In genomic region chr12:58433969-58434368, GRCh38 we compare ENCODE assay signal across 21 cellular contexts.
DNase-seq lines count a peak whose midpoint lies in the region; ATAC-seq, FAIRE-seq and TF ChIP-seq lines count a peak whose summit lies in the region.
"Had no signal": no experiment of that assay in that cellular context is flagged by ENCODE, and none has a peak within 500 bp of the region (broad histone marks: within the 10 kb centered on the region; RNA-seq: fewer than 3 reads in every experiment).

No MANE protein-coding gene starts in this region.

- H4K5ac ChIP-seq in IMR-90 (ENCODE audit: low read depth, low read length): no peak overlapping the region; the same call in 1 of the 2 replicates

- dilution Hi-C loops in IMR-90 (cut with HindIII; ENCODE audit: low sequenced_read_pairs, unreplicated experiment): no loop called here

- peak; percentile 55 for FAIRE-seq in bronchial epithelial cell (lab: Jason Lieb, UNC)
- FAIRE-seq: colon had no signal

- peak overlapping the region; percentile 29; the same call in 1 of the 2 replicates for H3K18ac ChIP-seq in IMR-90 (ENCODE audit: low read depth, low read length)

- H2AFZ ChIP-seq in IMR-90 (replicated peaks; ENCODE audit: low read length, poor library complexity): no peak overlapping the region

- H2BK120ac ChIP-seq in IMR-90 (ENCODE audit: low read depth, low read length): 0 out of 2 replicates have a peak overlapping the region, but pooled peaks have one; percentile 60

- peak overlapping the region; percentile 28; the same call in 2 of the 3 replicates for H2BK15ac ChIP-seq in IMR-90 (ENCODE audit: low read depth, low read length)

- BruUV-seq in IMR-90 (replicated peaks; lab: Mats Ljungman, UMichigan): no TSS peak

- intact Hi-C loops in IMR-90 (cut with micrococcal nuclease): no loop called here

- peak overlapping the region; percentile 83; the same call in 1 of the 2 replicates for H2BK20ac ChIP-seq in IMR-90 (ENCODE audit: low read depth, low read length)

- no peak for TF ChIP-seq CTCF in IMR-90 (conservative IDR thresholded peaks at IDR 0.05; ENCODE audit: low read depth, low read length)
- TF ChIP-seq CTCF in bronchial epithelial cell (IDR thresholded peaks at IDR 0.05; ENCODE audit: insufficient read depth, low read length, severe bottlenecking): no peak

- H3K9me1 ChIP-seq in IMR-90 (ENCODE audit: insufficient read depth, low read length): no peaks in the 10 kb centered on the region

- H3K56ac ChIP-seq in IMR-90 (ENCODE audit: extremely low read depth, insufficient read depth, low read length): no peak overlapping the region

- no peaks in the 10 kb centered on the region for H3K79me1 ChIP-seq in IMR-90 (ENCODE audit: low read depth in 1 of 2, low read length in 2 of 2)

- H3K4me2 ChIP-seq in IMR-90 (ENCODE audit: low read depth, low read length): no peak overlapping the region

- no peak for TF ChIP-seq RAD21 in IMR-90 (IDR thresholded peaks at IDR 0.05; ENCODE audit: low read length)

- POLR2A ChIA-PET in IMR-90 (lab: Charles Lee; ENCODE audit: unreplicated experiment): no interaction called here

- H2AK5ac ChIP-seq in IMR-90 (ENCODE audit: low read depth, low read length): peak overlapping the region; percentile 3

- CTCF ChIA-PET in IMR-90 (lab: Yijun Ruan, JAX): no interaction called here

- no peak overlapping the region for H3K27ac ChIP-seq in IMR-90 (ENCODE audit: insufficient read depth, low read length)
- H3K27ac ChIP-seq: body of pancreas, gastrocnemius medialis, left ventricle myocardium inferior, neutrophil had no signal

- H3K23ac ChIP-seq in IMR-90 (ENCODE audit: low read depth, low read length): no peak overlapping the region

- ATAC-seq in IMR-90 (ENCODE audit: low read depth): no peak
- ATAC-seq: activated T-cell treated with anti-CD3 and anti-CD28 coated beads, Interleukin-2, amount 50 U/mL, for 72 hours; body of pancreas; gastrocnemius medialis; right cardiac atrium had no signal

- 0 out of 4 replicates have a peak overlapping the region, but pooled peaks of 1 of the 2 experiments have one; percentile 24 for H4K8ac ChIP-seq in IMR-90 (ENCODE audit: low read depth in 2 of 2, low read length in 2 of 2)

- 0 out of 2 replicates have a peak overlapping the region, but pooled peaks have one; percentile 7 for H3K14ac ChIP-seq in IMR-90 (replicated peaks; ENCODE audit: low read depth, low read length)

- DNase-seq in EH (ENCODE audit: low read depth) (peak; percentile 81), IMR-90 (peak; percentile 63), bronchial epithelial cell (ENCODE audit: low read depth) (peak; percentile 82), kidney tubule cell (ENCODE audit: low spot score) (peak; percentile 42), ecto neural progenitor cell (ENCODE audit: low spot score) (no peak), NCI-H524 treated with DMSO at 0.1 percent for 48 hours (lab: John Stamatoyannopoulos, UW) (no peak), iPS-NIHi11 (ENCODE audit: low spot score) (no peak), DMS153 treated with DMSO at 0.1 percent for 48 hours (lab: John Stamatoyannopoulos, UW; ENCODE audit: unreplicated experiment) (no peak)
- DNase-seq: activated naive CD8-positive, alpha-beta T cell treated with anti-CD3 and anti-CD28 coated beads for 36 hours; activated T-cell treated with anti-CD3 and anti-CD28 coated beads, Interleukin-2, amount 50 U/mL, for 72 hours; body of pancreas; CD4-positive, alpha-beta T cell; DMS79 treated with DMSO at 0.1 percent for 48 hours; gastrocnemius medialis; left ventricle myocardium inferior; NCI-H2029 treated with DMSO at 0.1 percent for 48 hours; NCI-H524; right cardiac atrium; T-helper 2 cell had no signal

- no peak overlapping the region for H2AK9ac ChIP-seq in IMR-90 (replicated peaks; ENCODE audit: low read depth, low read length, poor library complexity)

- H3K36me3 ChIP-seq in IMR-90 (ENCODE audit: control insufficient read depth, insufficient read depth, low read length): no peaks in the 10 kb centered on the region
- no peaks in the 10 kb centered on the region for H3K36me3 ChIP-seq in bronchial epithelial cell (ENCODE audit: control insufficient read depth, insufficient read depth, low read length)
- H3K36me3 ChIP-seq: gastrocnemius medialis, left ventricle myocardium inferior, neutrophil had no signal

- peaks cover 6% of the 10 kb centered on the region for H3K4me1 ChIP-seq in IMR-90 (ENCODE audit: control insufficient read depth, insufficient read depth, low read length)
- H3K4me1 ChIP-seq: body of pancreas, gastrocnemius medialis, left ventricle myocardium inferior had no signal

- H2BK5ac ChIP-seq in IMR-90 (ENCODE audit: low read depth, low read length, poor library complexity, severe bottlenecking): peak overlapping the region; percentile 36

- H3K27me3 ChIP-seq in IMR-90 (ENCODE audit: control insufficient read depth, insufficient read depth, low read length) (no peaks in the 10 kb centered on the region), bronchial epithelial cell (ENCODE audit: control insufficient read depth, insufficient read depth, low read length) (no peaks in the 10 kb centered on the region)
- H3K27me3 ChIP-seq: body of pancreas, gastrocnemius medialis, neutrophil had no signal

- no peaks in the 10 kb centered on the region for H4K20me1 ChIP-seq in IMR-90 (ENCODE audit: insufficient read depth, low read length)

- H3K9ac ChIP-seq in IMR-90 (ENCODE audit: low read depth, low read length): no peak overlapping the region

- WGBS in IMR-90 (ENCODE audit: extremely low coverage in 2 of 2, insufficient read length in 1 of 2), 2 experiments: no CpG with 5 or more reads among the region's 1 CpG

- H3K9me3 ChIP-seq in IMR-90 (ENCODE audit: control insufficient read depth, insufficient read depth, low read length): no peaks in the 10 kb centered on the region
- H3K9me3 ChIP-seq: body of pancreas, gastrocnemius medialis, left ventricle myocardium inferior, neutrophil had no signal

- H3K4me3 ChIP-seq in IMR-90 (ENCODE audit: insufficient read depth, low read depth, low read length) (no peak overlapping the region), bronchial epithelial cell (ENCODE audit: low read depth, low read length) (no peak overlapping the region)
- H3K4me3 ChIP-seq: body of pancreas, gastrocnemius medialis, left ventricle myocardium inferior had no signal

- TF ChIP-seq POLR2A in IMR-90 (IDR thresholded peaks at IDR 0.05; ENCODE audit: low read depth, low read length): no peak

- in situ Hi-C loops in IMR-90 (cut with MboI; ENCODE audit: low sequenced_read_pairs): no loop called here

- H4K91ac ChIP-seq in IMR-90 (ENCODE audit: insufficient read depth, low read depth, low read length): peak overlapping the region; percentile 23; the same call in 1 of the 2 replicates

- H3K4ac ChIP-seq in IMR-90 (ENCODE audit: low read depth, low read length): 0 out of 2 replicates have a peak overlapping the region, but pooled peaks have one; percentile 15

TF ChIP-seq in IMR-90, 13 proteins besides CTCF, POLR2A, EP300 and RAD21:
- TF ChIP-seq RCOR1 (IDR thresholded peaks at IDR 0.05; ENCODE audit: insufficient replicate concordance, low read length) (no peak), FOS (IDR thresholded peaks at IDR 0.05; ENCODE audit: low read depth, low read length) (no peak), MAFK (IDR thresholded peaks at IDR 0.05; ENCODE audit: low read depth, low read length) (no peak), CEBPB (IDR thresholded peaks at IDR 0.05; ENCODE audit: low read depth, low read length) (no peak), BHLHE40 (IDR thresholded peaks at IDR 0.05; ENCODE audit: low read depth, low read length) (no peak), SMC3 (IDR thresholded peaks at IDR 0.05; ENCODE audit: low read depth, low read length) (no peak), MAZ (IDR thresholded peaks at IDR 0.05; ENCODE audit: borderline replicate concordance, low read depth, low read length) (no peak), RFX5 (IDR thresholded peaks at IDR 0.05; ENCODE audit: low read depth, low read length) (no peak), NFE2L2 (IDR thresholded peaks at IDR 0.05; ENCODE audit: low read depth, low read length) (no peak), CHD1 (IDR thresholded peaks at IDR 0.05; ENCODE audit: low read depth, low read length) (no peak), MXI1 (IDR thresholded peaks at IDR 0.05; ENCODE audit: borderline replicate concordance, low read depth, low read length) (no peak)
- TF ChIP-seq, protein P1, sequence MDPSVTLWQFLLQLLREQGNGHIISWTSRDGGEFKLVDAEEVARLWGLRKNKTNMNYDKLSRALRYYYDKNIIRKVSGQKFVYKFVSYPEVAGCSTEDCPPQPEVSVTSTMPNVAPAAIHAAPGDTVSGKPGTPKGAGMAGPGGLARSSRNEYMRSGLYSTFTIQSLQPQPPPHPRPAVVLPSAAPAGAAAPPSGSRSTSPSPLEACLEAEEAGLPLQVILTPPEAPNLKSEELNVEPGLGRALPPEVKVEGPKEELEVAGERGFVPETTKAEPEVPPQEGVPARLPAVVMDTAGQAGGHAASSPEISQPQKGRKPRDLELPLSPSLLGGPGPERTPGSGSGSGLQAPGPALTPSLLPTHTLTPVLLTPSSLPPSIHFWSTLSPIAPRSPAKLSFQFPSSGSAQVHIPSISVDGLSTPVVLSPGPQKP (IDR thresholded peaks at IDR 0.05; ENCODE audit: borderline replicate concordance, low read depth, low read length): no peak
- TF ChIP-seq, protein P2, sequence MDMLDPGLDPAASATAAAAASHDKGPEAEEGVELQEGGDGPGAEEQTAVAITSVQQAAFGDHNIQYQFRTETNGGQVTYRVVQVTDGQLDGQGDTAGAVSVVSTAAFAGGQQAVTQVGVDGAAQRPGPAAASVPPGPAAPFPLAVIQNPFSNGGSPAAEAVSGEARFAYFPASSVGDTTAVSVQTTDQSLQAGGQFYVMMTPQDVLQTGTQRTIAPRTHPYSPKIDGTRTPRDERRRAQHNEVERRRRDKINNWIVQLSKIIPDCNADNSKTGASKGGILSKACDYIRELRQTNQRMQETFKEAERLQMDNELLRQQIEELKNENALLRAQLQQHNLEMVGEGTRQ (IDR thresholded peaks at IDR 0.05; ENCODE audit: low read depth, low read length): no peak
TF ChIP-seq in IMR-90: peak in this region for 0.

Comparison
In these comparisons a context has a peak if more than half of its experiments do, and no peak if none do; other contexts are left out.
1. DNase-seq: peak in EH (single experiment), IMR-90 (single experiment), bronchial epithelial cell (single experiment) and kidney tubule cell (single experiment); none in ecto neural progenitor cell (single experiment), NCI-H524 treated with DMSO at 0.1 percent for 48 hours (single experiment), iPS-NIHi11 (single experiment) and DMS153 treated with DMSO at 0.1 percent for 48 hours (single experiment).